Comparison of ENCODE assay signal across 16 cellular contexts in genomic region chr10:127012071-127012768, GRCh38.
DNase-seq lines count a peak whose midpoint lies in the region; ATAC-seq and TF ChIP-seq lines count a peak whose summit lies in the region.
"Had no signal": no experiment of that assay in that cellular context is flagged by ENCODE, and none has a peak within 500 bp of the region (broad histone marks: within the 10 kb centered on the region; RNA-seq: fewer than 3 reads in every experiment).

No MANE protein-coding gene starts in this region.

- POLR2A ChIA-PET in RWPE1 (lab: Yijun Ruan, JAX; ENCODE audit: low non-redundant PET) = no interaction called here

- H3K4me1 ChIP-seq in BLaER1 = peaks cover 13% of the 10 kb centered on the region
- H3K4me1 ChIP-seq in cardiac muscle cell (ENCODE audit: low read depth) = peaks cover 23% of the 10 kb centered on the region

- DNase-seq in RWPE1 (ENCODE audit: low spot score) (no peak), cardiac muscle cell (ENCODE audit: low read depth in 1 of 2, low spot score in 1 of 2) (no peak), KBM-7 (no peak), Kasumi-1 (lab: John Stamatoyannopoulos, UW) (no peak)
- DNase-seq: activated CD4-positive, alpha-beta T cell treated with anti-CD3 and anti-CD28 coated beads for 4 hours; activated CD8-positive, alpha-beta memory T cell treated with anti-CD3 and anti-CD28 coated beads, Interleukin-2, amount 10 ng/mL, durations not matched to agents 7 days and 5 days; activated naive CD8-positive, alpha-beta T cell treated with anti-CD3 and anti-CD28 coated beads, Interleukin-2, amount 10 ng/mL, durations not matched to agents 7 days and 5 days; DMS53 had no signal

- H3K27me3 Mint-ChIP-seq in nephron (ENCODE audit: low read depth) = no peaks in the 10 kb centered on the region
- H3K27me3 Mint-ChIP-seq: activated CD8-positive, alpha-beta memory T cell treated with anti-CD3 and anti-CD28 coated beads, Interleukin-2, amount 10 ng/mL, durations not matched to agents 7 days and 5 days; activated naive CD8-positive, alpha-beta T cell treated with anti-CD3 and anti-CD28 coated beads, Interleukin-2, amount 10 ng/mL, durations not matched to agents 7 days and 5 days; stimulated activated naive CD8-positive, alpha-beta T cell treated with anti-CD3 and anti-CD28 coated beads, Interleukin-15, Interleukin-2, amounts not matched to agents 100 ng/mL and 50 ng/mL, for 24 hours had no signal

- in situ Hi-C loops in KBM-7 (cut with MboI; ENCODE audit: low pct_unique_long_range_greater_than_20kb, low sequenced_read_pairs) = no loop called here

- TF ChIP-seq CTCF in RWPE1 (conservative IDR thresholded peaks at IDR 0.05; ENCODE audit: low read depth) (no peak), cardiac muscle cell (IDR thresholded peaks at IDR 0.05; ENCODE audit: low read depth, low read length) (no peak), nephron (IDR thresholded peaks at IDR 0.05; ENCODE audit: unreplicated experiment in 3 of 3) (no peak)

- H3K4me2 ChIP-seq in BLaER1 = peak overlapping the region; percentile 39; the same call in 1 of the 2 replicates

- peak overlapping the region; percentile 73 to 81 (median 77) for H3K27ac Mint-ChIP-seq in nephron
- H3K27ac Mint-ChIP-seq: activated CD8-positive, alpha-beta memory T cell treated with anti-CD3 and anti-CD28 coated beads, Interleukin-2, amount 10 ng/mL, durations not matched to agents 7 days and 5 days; activated naive CD8-positive, alpha-beta T cell treated with anti-CD3 and anti-CD28 coated beads, Interleukin-2, amount 10 ng/mL, durations not matched to agents 7 days and 5 days; dendritic cell treated with granulocyte-macrophage colony-stimulating factor and Interleukin-4, amounts not matched to agents 40 ng/mL and 50 ng/mL, for 4 days; stimulated activated naive CD8-positive, alpha-beta T cell treated with anti-CD3 and anti-CD28 coated beads, Interleukin-15, Interleukin-2, amounts not matched to agents 100 ng/mL and 50 ng/mL, for 24 hours had no signal

- no peaks in the 10 kb centered on the region for H4K20me1 ChIP-seq in BLaER1

- peak overlapping the region in 1 of 3 experiments; percentile 2 for H3K4me3 Mint-ChIP-seq in nephron
- H3K4me3 Mint-ChIP-seq: activated CD8-positive, alpha-beta memory T cell treated with anti-CD3 and anti-CD28 coated beads, Interleukin-2, amount 10 ng/mL, durations not matched to agents 7 days and 5 days; activated naive CD8-positive, alpha-beta T cell treated with anti-CD3 and anti-CD28 coated beads, Interleukin-2, amount 10 ng/mL, durations not matched to agents 7 days and 5 days; dendritic cell treated with granulocyte-macrophage colony-stimulating factor and Interleukin-4, amounts not matched to agents 40 ng/mL and 50 ng/mL, for 4 days; stimulated activated naive CD8-positive, alpha-beta T cell treated with anti-CD3 and anti-CD28 coated beads, Interleukin-15, Interleukin-2, amounts not matched to agents 100 ng/mL and 50 ng/mL, for 24 hours had no signal

- no peaks in the 10 kb centered on the region for H3K9me3 Mint-ChIP-seq in nephron
- H3K9me3 Mint-ChIP-seq: activated naive CD8-positive, alpha-beta T cell treated with anti-CD3 and anti-CD28 coated beads, Interleukin-2, amount 10 ng/mL, durations not matched to agents 7 days and 5 days; dendritic cell treated with granulocyte-macrophage colony-stimulating factor and Interleukin-4, amounts not matched to agents 40 ng/mL and 50 ng/mL, for 4 days; stimulated activated naive CD8-positive, alpha-beta T cell treated with anti-CD3 and anti-CD28 coated beads, Interleukin-15, Interleukin-2, amounts not matched to agents 100 ng/mL and 50 ng/mL, for 24 hours had no signal

- H3K27ac ChIP-seq in BLaER1 = no peak overlapping the region
- peak overlapping the region; percentile 70 for H3K27ac ChIP-seq in RWPE1
- H3K27ac ChIP-seq in cardiac muscle cell = peak overlapping the region; percentile 66
- H3K27ac ChIP-seq: upper lobe of right lung had no signal

- no peaks in the 10 kb centered on the region for H3K36me3 ChIP-seq in BLaER1
- H3K36me3 ChIP-seq in cardiac muscle cell = no peaks in the 10 kb centered on the region
- H3K36me3 ChIP-seq: gastrocnemius medialis had no signal

- H3K9me3 ChIP-seq in BLaER1 = no peaks in the 10 kb centered on the region
- no peaks in the 10 kb centered on the region for H3K9me3 ChIP-seq in cardiac muscle cell (ENCODE audit: low read depth)
- H3K9me3 ChIP-seq: gastrocnemius medialis, upper lobe of right lung had no signal

- ATAC-seq in GM21367 (IDR thresholded peaks at IDR 0.05; ENCODE audit: unreplicated experiment) = no peak
- ATAC-seq in HG03196 (IDR thresholded peaks at IDR 0.05; ENCODE audit: unreplicated experiment) = no peak
- ATAC-seq: activated CD8-positive, alpha-beta memory T cell treated with anti-CD3 and anti-CD28 coated beads, Interleukin-2, amount 10 ng/mL, durations not matched to agents 7 days and 5 days had no signal

- CTCF ChIA-PET in RWPE1 (lab: Yijun Ruan, JAX) = interaction anchor here (0.5 kb wide), 1 partner anchor 82 kb away, joined by 3 read pairs; no protein-coding TSS in a partner anchor

- peaks cover 43% of the 10 kb centered on the region for H3K36me3 Mint-ChIP-seq in nephron (ENCODE audit: low read depth)
- H3K36me3 Mint-ChIP-seq: activated CD8-positive, alpha-beta memory T cell treated with anti-CD3 and anti-CD28 coated beads, Interleukin-2, amount 10 ng/mL, durations not matched to agents 7 days and 5 days; activated naive CD8-positive, alpha-beta T cell treated with anti-CD3 and anti-CD28 coated beads, Interleukin-2, amount 10 ng/mL, durations not matched to agents 7 days and 5 days had no signal

- H3K27me3 ChIP-seq in BLaER1 = no peaks in the 10 kb centered on the region
- H3K27me3 ChIP-seq in cardiac muscle cell = no peaks in the 10 kb centered on the region
- H3K27me3 ChIP-seq: gastrocnemius medialis, upper lobe of right lung had no signal

- H3K9ac ChIP-seq in BLaER1 = no peak overlapping the region

- peaks cover 19% of the 10 kb centered on the region for H3K4me1 Mint-ChIP-seq in nephron
- H3K4me1 Mint-ChIP-seq: activated CD8-positive, alpha-beta memory T cell treated with anti-CD3 and anti-CD28 coated beads, Interleukin-2, amount 10 ng/mL, durations not matched to agents 7 days and 5 days; activated naive CD8-positive, alpha-beta T cell treated with anti-CD3 and anti-CD28 coated beads, Interleukin-2, amount 10 ng/mL, durations not matched to agents 7 days and 5 days had no signal

- H3K4me3 ChIP-seq in BLaER1 (no peak overlapping the region), cardiac muscle cell (no peak overlapping the region)
- H3K4me3 ChIP-seq: gastrocnemius medialis, upper lobe of right lung had no signal
